ENCODE assay signal across 1 cellular context in genomic region chr5:168301593-168302388, GRCh38.
TF ChIP-seq lines count a peak whose summit lies in the region.

No MANE protein-coding gene starts in this region.

TF ChIP-seq in H1, 55 proteins besides CTCF, POLR2A, EP300 and RAD21 (continued from another document):
- TF ChIP-seq, protein P1, sequence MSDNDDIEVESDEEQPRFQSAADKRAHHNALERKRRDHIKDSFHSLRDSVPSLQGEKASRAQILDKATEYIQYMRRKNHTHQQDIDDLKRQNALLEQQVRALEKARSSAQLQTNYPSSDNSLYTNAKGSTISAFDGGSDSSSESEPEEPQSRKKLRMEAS (IDR thresholded peaks at IDR 0.05) = no peak
- TF ChIP-seq SP1 (IDR thresholded peaks at IDR 0.05; ENCODE audit: low read depth, low read length) = no peak
- TF ChIP-seq, protein P2, sequence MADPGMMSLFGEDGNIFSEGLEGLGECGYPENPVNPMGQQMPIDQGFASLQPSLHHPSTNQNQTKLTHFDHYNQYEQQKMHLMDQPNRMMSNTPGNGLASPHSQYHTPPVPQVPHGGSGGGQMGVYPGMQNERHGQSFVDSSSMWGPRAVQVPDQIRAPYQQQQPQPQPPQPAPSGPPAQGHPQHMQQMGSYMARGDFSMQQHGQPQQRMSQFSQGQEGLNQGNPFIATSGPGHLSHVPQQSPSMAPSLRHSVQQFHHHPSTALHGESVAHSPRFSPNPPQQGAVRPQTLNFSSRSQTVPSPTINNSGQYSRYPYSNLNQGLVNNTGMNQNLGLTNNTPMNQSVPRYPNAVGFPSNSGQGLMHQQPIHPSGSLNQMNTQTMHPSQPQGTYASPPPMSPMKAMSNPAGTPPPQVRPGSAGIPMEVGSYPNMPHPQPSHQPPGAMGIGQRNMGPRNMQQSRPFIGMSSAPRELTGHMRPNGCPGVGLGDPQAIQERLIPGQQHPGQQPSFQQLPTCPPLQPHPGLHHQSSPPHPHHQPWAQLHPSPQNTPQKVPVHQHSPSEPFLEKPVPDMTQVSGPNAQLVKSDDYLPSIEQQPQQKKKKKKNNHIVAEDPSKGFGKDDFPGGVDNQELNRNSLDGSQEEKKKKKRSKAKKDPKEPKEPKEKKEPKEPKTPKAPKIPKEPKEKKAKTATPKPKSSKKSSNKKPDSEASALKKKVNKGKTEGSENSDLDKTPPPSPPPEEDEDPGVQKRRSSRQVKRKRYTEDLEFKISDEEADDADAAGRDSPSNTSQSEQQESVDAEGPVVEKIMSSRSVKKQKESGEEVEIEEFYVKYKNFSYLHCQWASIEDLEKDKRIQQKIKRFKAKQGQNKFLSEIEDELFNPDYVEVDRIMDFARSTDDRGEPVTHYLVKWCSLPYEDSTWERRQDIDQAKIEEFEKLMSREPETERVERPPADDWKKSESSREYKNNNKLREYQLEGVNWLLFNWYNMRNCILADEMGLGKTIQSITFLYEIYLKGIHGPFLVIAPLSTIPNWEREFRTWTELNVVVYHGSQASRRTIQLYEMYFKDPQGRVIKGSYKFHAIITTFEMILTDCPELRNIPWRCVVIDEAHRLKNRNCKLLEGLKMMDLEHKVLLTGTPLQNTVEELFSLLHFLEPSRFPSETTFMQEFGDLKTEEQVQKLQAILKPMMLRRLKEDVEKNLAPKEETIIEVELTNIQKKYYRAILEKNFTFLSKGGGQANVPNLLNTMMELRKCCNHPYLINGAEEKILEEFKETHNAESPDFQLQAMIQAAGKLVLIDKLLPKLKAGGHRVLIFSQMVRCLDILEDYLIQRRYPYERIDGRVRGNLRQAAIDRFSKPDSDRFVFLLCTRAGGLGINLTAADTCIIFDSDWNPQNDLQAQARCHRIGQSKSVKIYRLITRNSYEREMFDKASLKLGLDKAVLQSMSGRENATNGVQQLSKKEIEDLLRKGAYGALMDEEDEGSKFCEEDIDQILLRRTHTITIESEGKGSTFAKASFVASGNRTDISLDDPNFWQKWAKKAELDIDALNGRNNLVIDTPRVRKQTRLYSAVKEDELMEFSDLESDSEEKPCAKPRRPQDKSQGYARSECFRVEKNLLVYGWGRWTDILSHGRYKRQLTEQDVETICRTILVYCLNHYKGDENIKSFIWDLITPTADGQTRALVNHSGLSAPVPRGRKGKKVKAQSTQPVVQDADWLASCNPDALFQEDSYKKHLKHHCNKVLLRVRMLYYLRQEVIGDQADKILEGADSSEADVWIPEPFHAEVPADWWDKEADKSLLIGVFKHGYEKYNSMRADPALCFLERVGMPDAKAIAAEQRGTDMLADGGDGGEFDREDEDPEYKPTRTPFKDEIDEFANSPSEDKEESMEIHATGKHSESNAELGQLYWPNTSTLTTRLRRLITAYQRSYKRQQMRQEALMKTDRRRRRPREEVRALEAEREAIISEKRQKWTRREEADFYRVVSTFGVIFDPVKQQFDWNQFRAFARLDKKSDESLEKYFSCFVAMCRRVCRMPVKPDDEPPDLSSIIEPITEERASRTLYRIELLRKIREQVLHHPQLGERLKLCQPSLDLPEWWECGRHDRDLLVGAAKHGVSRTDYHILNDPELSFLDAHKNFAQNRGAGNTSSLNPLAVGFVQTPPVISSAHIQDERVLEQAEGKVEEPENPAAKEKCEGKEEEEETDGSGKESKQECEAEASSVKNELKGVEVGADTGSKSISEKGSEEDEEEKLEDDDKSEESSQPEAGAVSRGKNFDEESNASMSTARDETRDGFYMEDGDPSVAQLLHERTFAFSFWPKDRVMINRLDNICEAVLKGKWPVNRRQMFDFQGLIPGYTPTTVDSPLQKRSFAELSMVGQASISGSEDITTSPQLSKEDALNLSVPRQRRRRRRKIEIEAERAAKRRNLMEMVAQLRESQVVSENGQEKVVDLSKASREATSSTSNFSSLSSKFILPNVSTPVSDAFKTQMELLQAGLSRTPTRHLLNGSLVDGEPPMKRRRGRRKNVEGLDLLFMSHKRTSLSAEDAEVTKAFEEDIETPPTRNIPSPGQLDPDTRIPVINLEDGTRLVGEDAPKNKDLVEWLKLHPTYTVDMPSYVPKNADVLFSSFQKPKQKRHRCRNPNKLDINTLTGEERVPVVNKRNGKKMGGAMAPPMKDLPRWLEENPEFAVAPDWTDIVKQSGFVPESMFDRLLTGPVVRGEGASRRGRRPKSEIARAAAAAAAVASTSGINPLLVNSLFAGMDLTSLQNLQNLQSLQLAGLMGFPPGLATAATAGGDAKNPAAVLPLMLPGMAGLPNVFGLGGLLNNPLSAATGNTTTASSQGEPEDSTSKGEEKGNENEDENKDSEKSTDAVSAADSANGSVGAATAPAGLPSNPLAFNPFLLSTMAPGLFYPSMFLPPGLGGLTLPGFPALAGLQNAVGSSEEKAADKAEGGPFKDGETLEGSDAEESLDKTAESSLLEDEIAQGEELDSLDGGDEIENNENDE (IDR thresholded peaks at IDR 0.05; ENCODE audit: insufficient replicate concordance, low read length) = no peak
- TF ChIP-seq RNF2 (IDR thresholded peaks at IDR 0.05; ENCODE audit: borderline replicate concordance, low read depth, low read length, missing control alignments, poor library complexity, severe bottlenecking) = no peak
- TF ChIP-seq PHF8 (conservative IDR thresholded peaks at IDR 0.05; ENCODE audit: low read depth, low read length) = no peak
- no peak for TF ChIP-seq SIX5 (IDR thresholded peaks at IDR 0.05; ENCODE audit: low read depth, low read length)
- TF ChIP-seq USF2 (IDR thresholded peaks at IDR 0.05; ENCODE audit: low read length) = no peak
- no peak for TF ChIP-seq EGR1 (IDR thresholded peaks at IDR 0.05; ENCODE audit: borderline replicate concordance, low read depth, low read length)
- TF ChIP-seq CBX8 (IDR thresholded peaks at IDR 0.05; ENCODE audit: borderline replicate concordance, low read depth, low read length) = no peak
